Comparison of ENCODE assay signal across 23 cellular contexts in genomic region chr4:113727802-113728201, GRCh38. TPM values are rescaled to one million over a fixed set of nuclear protein-coding genes. Genes with fewer than 3 reads are reported as not detected.
DNase-seq lines count a peak whose midpoint lies in the region; ATAC-seq, FAIRE-seq and TF ChIP-seq lines count a peak whose summit lies in the region.
"Had no signal": no experiment of that assay in that cellular context is flagged by ENCODE, and none has a peak within 500 bp of the region (broad histone marks: within the 10 kb centered on the region; RNA-seq: fewer than 3 reads in every experiment).

No MANE protein-coding gene starts in this region.

- no peaks in the 10 kb centered on the region for H3K27me3 Mint-ChIP-seq in activated naive CD8-positive, alpha-beta T cell
- H3K27me3 Mint-ChIP-seq in activated naive CD8-positive, alpha-beta T cell treated with anti-CD3 and anti-CD28 coated beads for 36 hours = no peaks in the 10 kb centered on the region
- H3K27me3 Mint-ChIP-seq in activated T-helper 17 cell treated with anti-CD3 and anti-CD28 coated beads, Interleukin-2, amount 50 U/mL, for 72 hours = no peaks in the 10 kb centered on the region
- H3K27me3 Mint-ChIP-seq in osteocyte (ENCODE audit: unreplicated experiment) = no peaks in the 10 kb centered on the region
- H3K27me3 Mint-ChIP-seq: CD8-positive, alpha-beta memory T cell; IgD-negative memory B cell had no signal

- no peaks in the 10 kb centered on the region for H3K9me3 Mint-ChIP-seq in activated naive CD8-positive, alpha-beta T cell (ENCODE audit: low read depth)
- no peaks in the 10 kb centered on the region for H3K9me3 Mint-ChIP-seq in activated naive CD8-positive, alpha-beta T cell treated with anti-CD3 and anti-CD28 coated beads for 36 hours
- no peaks in the 10 kb centered on the region for H3K9me3 Mint-ChIP-seq in activated T-helper 17 cell treated with anti-CD3 and anti-CD28 coated beads, Interleukin-2, amount 50 U/mL, for 72 hours
- H3K9me3 Mint-ChIP-seq in osteocyte (ENCODE audit: unreplicated experiment) = no peaks in the 10 kb centered on the region
- H3K9me3 Mint-ChIP-seq: CD8-positive, alpha-beta memory T cell; IgD-negative memory B cell had no signal

- DNase-seq in activated naive CD8-positive, alpha-beta T cell treated with anti-CD3 and anti-CD28 coated beads for 36 hours = no peak
- DNase-seq in GM18507 (ENCODE audit: extremely low spot score, insufficient read length, low read depth) (no peak), osteocyte (ENCODE audit: extremely low spot score, unreplicated experiment) (no peak), foreskin fibroblast (no peak), hypothalamus (lab: John Stamatoyannopoulos, UW) (no peak)
- DNase-seq: CD8-positive, alpha-beta memory T cell; DMS 273 treated with DMSO at 0.1 percent for 48 hours; DMS79; EL; GDM1; NCI-H1048; NCI-H1417 treated with DMSO at 0.1 percent for 48 hours; NCI-H1694 treated with DMSO at 0.1 percent for 48 hours; NCI-H2081; NCI-H2227 treated with DMSO at 0.1 percent for 48 hours; NCI-H69; SHP77 treated with DMSO at 0.1 percent for 48 hours had no signal

- ATAC-seq in activated T-helper 17 cell treated with anti-CD3 and anti-CD28 coated beads, Interleukin-2, amount 50 U/mL, for 72 hours (replicated peaks) = no peak
- ATAC-seq: A549, Panc1 had no signal

- peaks cover 66% of the 10 kb centered on the region for H3K4me1 Mint-ChIP-seq in activated naive CD8-positive, alpha-beta T cell (ENCODE audit: low read depth)
- peaks cover 59% of the 10 kb centered on the region for H3K4me1 Mint-ChIP-seq in activated naive CD8-positive, alpha-beta T cell treated with anti-CD3 and anti-CD28 coated beads for 36 hours
- peaks cover 31% of the 10 kb centered on the region for H3K4me1 Mint-ChIP-seq in activated T-helper 17 cell treated with anti-CD3 and anti-CD28 coated beads, Interleukin-2, amount 50 U/mL, for 72 hours
- peaks cover 18% of the 10 kb centered on the region for H3K4me1 Mint-ChIP-seq in osteocyte (ENCODE audit: unreplicated experiment)

- peak overlapping the region; percentile 85 for H3K27ac Mint-ChIP-seq in activated naive CD8-positive, alpha-beta T cell
- H3K27ac Mint-ChIP-seq in activated naive CD8-positive, alpha-beta T cell treated with anti-CD3 and anti-CD28 coated beads for 36 hours = no peak overlapping the region
- peak overlapping the region; percentile 26 for H3K27ac Mint-ChIP-seq in activated T-helper 17 cell treated with anti-CD3 and anti-CD28 coated beads, Interleukin-2, amount 50 U/mL, for 72 hours
- H3K27ac Mint-ChIP-seq in osteocyte (ENCODE audit: unreplicated experiment) = peak overlapping the region; percentile 32
- H3K27ac Mint-ChIP-seq: IgD-negative memory B cell had no signal

- no peak for TF ChIP-seq CTCF in osteocyte (IDR thresholded peaks at IDR 0.05)
- TF ChIP-seq CTCF in foreskin fibroblast (IDR thresholded peaks at IDR 0.05; ENCODE audit: low read depth, low read length) = no peak

- no peak overlapping the region for H3K4me3 ChIP-seq in foreskin fibroblast (ENCODE audit: low read depth in 1 of 2, low read length in 2 of 2)
- H3K4me3 ChIP-seq: A549 had no signal

- H3K36me3 Mint-ChIP-seq in activated naive CD8-positive, alpha-beta T cell = peaks cover 14% of the 10 kb centered on the region
- peaks cover 29% of the 10 kb centered on the region for H3K36me3 Mint-ChIP-seq in activated naive CD8-positive, alpha-beta T cell treated with anti-CD3 and anti-CD28 coated beads for 36 hours
- H3K36me3 Mint-ChIP-seq in activated T-helper 17 cell treated with anti-CD3 and anti-CD28 coated beads, Interleukin-2, amount 50 U/mL, for 72 hours (ENCODE audit: low read depth) = peaks cover 35% of the 10 kb centered on the region
- H3K36me3 Mint-ChIP-seq in osteocyte (ENCODE audit: unreplicated experiment) = peaks cover 15% of the 10 kb centered on the region

- peak overlapping the region; percentile 25 for H3K4me3 Mint-ChIP-seq in activated naive CD8-positive, alpha-beta T cell
- no peak overlapping the region for H3K4me3 Mint-ChIP-seq in activated naive CD8-positive, alpha-beta T cell treated with anti-CD3 and anti-CD28 coated beads for 36 hours
- H3K4me3 Mint-ChIP-seq in activated T-helper 17 cell treated with anti-CD3 and anti-CD28 coated beads, Interleukin-2, amount 50 U/mL, for 72 hours = peak overlapping the region; percentile 26
- H3K4me3 Mint-ChIP-seq in osteocyte (ENCODE audit: unreplicated experiment) = no peak overlapping the region

- FAIRE-seq in GM18507 (lab: Jason Lieb, UNC) = peak; percentile 55
- FAIRE-seq: A549, H54 had no signal

RNA-seq across cellular contexts. Expression of gene CAMK2D, which starts 33.7 kb away (rescaled TPM):
- total RNA-seq in activated naive CD8-positive, alpha-beta T cell treated with anti-CD3 and anti-CD28 coated beads for 36 hours = 10 to 100 TPM; 42.8 to 46.7 TPM
- 10 to 100 TPM; 41.5 to 42.4 TPM for total RNA-seq in activated T-helper 17 cell treated with anti-CD3 and anti-CD28 coated beads, Interleukin-2, amount 50 U/mL, for 72 hours
- total RNA-seq in osteocyte = 84.3 and 86.6 TPM in 2 replicates

Comparison
In these comparisons a context has a peak if more than half of its experiments do, and no peak if none do; other contexts are left out.
1. H3K4me3 Mint-ChIP-seq: peak in activated naive CD8-positive, alpha-beta T cell (single experiment) and activated T-helper 17 cell treated with anti-CD3 and anti-CD28 coated beads, Interleukin-2, amount 50 U/mL, for 72 hours (single experiment); none in activated naive CD8-positive, alpha-beta T cell treated with anti-CD3 and anti-CD28 coated beads for 36 hours (single experiment) and osteocyte (single experiment).